9 cellular contexts compared by ENCODE assay signal in genomic region chr6:150491131-150491795, GRCh38.
A peak's percentile ranks its signal among the peaks of the same experiment; 100 is the strongest.
DNase-seq lines count a peak whose midpoint lies in the region; ATAC-seq and TF ChIP-seq lines count a peak whose summit lies in the region.
"Had no signal": no experiment of that assay in that cellular context is flagged by ENCODE, and none has a peak within 500 bp of the region (broad histone marks: within the 10 kb centered on the region; RNA-seq: fewer than 3 reads in every experiment).

No MANE protein-coding gene starts in this region.

- H3K27ac Mint-ChIP-seq in CD8-positive, alpha-beta T cell = no peak overlapping the region
- H3K27ac Mint-ChIP-seq in central memory CD8-positive, alpha-beta T cell (ENCODE audit: low read depth) = no peak overlapping the region

- H3K4me1 Mint-ChIP-seq in CD8-positive, alpha-beta T cell (ENCODE audit: low read depth) = peaks cover 5% of the 10 kb centered on the region
- H3K4me1 Mint-ChIP-seq in central memory CD8-positive, alpha-beta T cell = peaks cover 18% of the 10 kb centered on the region

- in situ Hi-C loops in HAP-1 (cut with MboI; ENCODE audit: low sequenced_read_pairs) = no loop called here

- H3K9me3 ChIP-seq in CD8-positive, alpha-beta T cell (ENCODE audit: low read length) = no peaks in the 10 kb centered on the region
- no peaks in the 10 kb centered on the region; the same call in 1 of the 2 replicates for H3K9me3 ChIP-seq in HAP-1

- TF ChIP-seq CTCF in CD8-positive, alpha-beta T cell (IDR thresholded peaks at IDR 0.05) = no peak

- H3K27me3 ChIP-seq in CD8-positive, alpha-beta T cell (ENCODE audit: insufficient read depth, low read length) = no peaks in the 10 kb centered on the region
- H3K27me3 ChIP-seq in HAP-1 (ENCODE audit: low read depth) = no peaks in the 10 kb centered on the region

- no peak overlapping the region for H3K4me3 ChIP-seq in CD8-positive, alpha-beta T cell (ENCODE audit: low read depth, low read length)
- H3K4me3 ChIP-seq in HAP-1 = no peak overlapping the region

- H3K9me3 Mint-ChIP-seq in CD8-positive, alpha-beta T cell = peaks cover 6% of the 10 kb centered on the region
- H3K9me3 Mint-ChIP-seq in central memory CD8-positive, alpha-beta T cell = peaks cover 5% of the 10 kb centered on the region

- H3K4me3 Mint-ChIP-seq in CD8-positive, alpha-beta T cell = no peak overlapping the region
- H3K4me3 Mint-ChIP-seq in central memory CD8-positive, alpha-beta T cell = peak overlapping the region; percentile 45
- H3K4me3 Mint-ChIP-seq: neural crest cell had no signal

- no peak for DNase-seq in CD8-positive, alpha-beta T cell
- DNase-seq in central memory CD8-positive, alpha-beta T cell (ENCODE audit: low spot score in 2 of 2) = no peak
- DNase-seq in posterior cingulate gyrus = no peak
- no peak for DNase-seq in iPS-NIHi11 (ENCODE audit: low spot score)
- no peak for DNase-seq in substantia nigra (lab: John Stamatoyannopoulos, UW)
- DNase-seq in HAP-1 (ENCODE audit: low spot score in 2 of 2) = no peak

- intact Hi-C loops in CD8-positive, alpha-beta T cell (cut with DNase I, micrococcal nuclease) = no loop called here
- intact Hi-C loops in posterior cingulate gyrus (cut with DNase I) = no loop called here

- no peaks in the 10 kb centered on the region for H3K36me3 ChIP-seq in CD8-positive, alpha-beta T cell (ENCODE audit: insufficient read depth, low read length)
- H3K36me3 ChIP-seq in HAP-1 (replicated peaks) = no peaks in the 10 kb centered on the region

- H3K27me3 Mint-ChIP-seq in CD8-positive, alpha-beta T cell (ENCODE audit: low read depth) = no peaks in the 10 kb centered on the region
- peaks cover 10% of the 10 kb centered on the region for H3K27me3 Mint-ChIP-seq in central memory CD8-positive, alpha-beta T cell

- CTCF ChIA-PET in CD8-positive, alpha-beta T cell (lab: Charles Lee) = interaction anchor here (1.0 to 1.1 kb wide), 2 partner anchors 73 to 324 kb away, joined by 3 to 4 read pairs; no protein-coding TSS in a partner anchor

- no peak overlapping the region for H3K27ac ChIP-seq in CD8-positive, alpha-beta T cell (ENCODE audit: low read depth, low read length)
- H3K27ac ChIP-seq in substantia nigra (ENCODE audit: low read depth, low read length, poor library complexity, severe bottlenecking) = no peak overlapping the region

- peak; percentile 67 for ATAC-seq in CD8-positive, alpha-beta T cell
- ATAC-seq in GM21381 (IDR thresholded peaks at IDR 0.05; ENCODE audit: unreplicated experiment) (peak; percentile 97), HG03565 (IDR thresholded peaks at IDR 0.05; ENCODE audit: unreplicated experiment) (peak; percentile 83)
- ATAC-seq in central memory CD8-positive, alpha-beta T cell (replicated peaks; ENCODE audit: extremely low read depth, poor library complexity, severe bottlenecking) = peak; percentile 79

- peaks cover 4% of the 10 kb centered on the region for H3K4me1 ChIP-seq in CD8-positive, alpha-beta T cell (ENCODE audit: insufficient read depth, low read length)
- 0 out of 2 replicates have a peak, but pooled peaks cover 4% of the 10 kb centered on the region for H3K4me1 ChIP-seq in HAP-1

- POLR2A ChIA-PET in CD8-positive, alpha-beta T cell (lab: Charles Lee) = interaction anchor here (0.9 kb wide), 1 partner anchor 12 kb away, joined by 3 read pairs; no protein-coding TSS in a partner anchor

- no peaks in the 10 kb centered on the region for H3K36me3 Mint-ChIP-seq in CD8-positive, alpha-beta T cell
- H3K36me3 Mint-ChIP-seq in central memory CD8-positive, alpha-beta T cell (ENCODE audit: insufficient read depth) = peaks cover 3% of the 10 kb centered on the region
